In genomic region chr6:37565267-37566208, GRCh38 we compare ENCODE assay signal across 9 cellular contexts.
A peak's percentile ranks its signal among the peaks of the same experiment; 100 is the strongest.
DNase-seq lines count a peak whose midpoint lies in the region; TF ChIP-seq lines count a peak whose summit lies in the region.
"Had no signal": no experiment of that assay in that cellular context is flagged by ENCODE, and none has a peak within 500 bp of the region (broad histone marks: within the 10 kb centered on the region; RNA-seq: fewer than 3 reads in every experiment).

No MANE protein-coding gene starts in this region.

- no peak overlapping the region for H3K23ac ChIP-seq in trophoblast cell (ENCODE audit: low read length)

- no CpG with 5 or more reads among the region's 21 CpGs for WGBS in trophoblast cell (ENCODE audit: extremely low coverage, insufficient coverage, insufficient read length)

- no peaks in the 10 kb centered on the region for H3F3A ChIP-seq in OCI-LY1 (ENCODE audit: insufficient read depth, low read length)

- H4K12ac ChIP-seq in trophoblast cell (ENCODE audit: low read depth, low read length) = no peak overlapping the region

- H3K27ac ChIP-seq in OCI-LY1 (ENCODE audit: low read depth, low read length, poor library complexity, severe bottlenecking) (no peak overlapping the region), fibroblast of lung (ENCODE audit: insufficient read depth, low read length) (no peak overlapping the region), trophoblast cell (ENCODE audit: low read depth, low read length) (no peak overlapping the region)
- H3K27ac ChIP-seq: 22Rv1 had no signal

- H4K91ac ChIP-seq in trophoblast cell (ENCODE audit: low read depth, low read length) = no peak overlapping the region

- no peak overlapping the region for H3K14ac ChIP-seq in trophoblast cell (ENCODE audit: low read length)

- H3K9me3 ChIP-seq in OCI-LY1 (ENCODE audit: low read length) = no peaks in the 10 kb centered on the region
- H3K9me3 ChIP-seq in fibroblast of lung (ENCODE audit: control insufficient read depth, insufficient read depth, low read depth, low read length) = no peaks in the 10 kb centered on the region
- no peaks in the 10 kb centered on the region for H3K9me3 ChIP-seq in trophoblast cell (ENCODE audit: insufficient read depth, low read depth, low read length)

- H4K20me1 ChIP-seq in OCI-LY1 (ENCODE audit: insufficient read depth, low read length) (no peaks in the 10 kb centered on the region), fibroblast of lung (ENCODE audit: control insufficient read depth, extremely low read depth, insufficient read depth, low read length) (no peaks in the 10 kb centered on the region)

- no peak overlapping the region for H3K4me3 ChIP-seq in OCI-LY1 (ENCODE audit: low read depth, low read length, poor library complexity, severe bottlenecking)
- H3K4me3 ChIP-seq in fibroblast of lung (replicated peaks in 1 of 4; ENCODE audit: control extremely low read depth in 1 of 4, insufficient read depth in 1 of 4, low read depth in 3 of 4, low read length in 4 of 4) = peak overlapping the region; percentile 29 to 58 (median 34)
- H3K4me3 ChIP-seq in trophoblast cell (ENCODE audit: low read depth, low read length) = no peak overlapping the region

- no peak overlapping the region for H3K18ac ChIP-seq in trophoblast cell (ENCODE audit: low read length)

- H4K8ac ChIP-seq in trophoblast cell (ENCODE audit: low read depth, low read length) = no peak overlapping the region

- H2BK120ac ChIP-seq in trophoblast cell (ENCODE audit: insufficient read depth, low read length, poor library complexity) = no peak overlapping the region

- H2BK12ac ChIP-seq in trophoblast cell (ENCODE audit: low read length) = no peak overlapping the region

- no peak overlapping the region for H3K4ac ChIP-seq in trophoblast cell (ENCODE audit: low read depth, low read length)

- DNase-seq in DMS 273 (lab: John Stamatoyannopoulos, UW; ENCODE audit: unreplicated experiment) (peak; percentile 85), DMS 273 treated with DMSO at 0.1 percent for 48 hours (lab: John Stamatoyannopoulos, UW) (no peak), fibroblast of lung (ENCODE audit: low read depth in 2 of 2) (peak in 1 of 2 donors; percentile 31), trophoblast cell (no peak), KG1 (lab: John Stamatoyannopoulos, UW) (no peak)
- DNase-seq in NK-92 treated with Interleukin-12 subunit alpha and Interleukin-12 subunit beta, amount 100 ng/mL, for 24 hours (lab: John Stamatoyannopoulos, UW) = no peak
- DNase-seq in effector CD4-positive, alpha-beta T cell = no peak

- H3K9me2 ChIP-seq in OCI-LY1 (ENCODE audit: low read depth, low read length) = no peaks in the 10 kb centered on the region

- peak overlapping the region; percentile 41 for H3K4me2 ChIP-seq in OCI-LY1 (ENCODE audit: low read length)
- peak overlapping the region; percentile 94 for H3K4me2 ChIP-seq in fibroblast of lung (ENCODE audit: extremely low read depth, insufficient read depth, low read length)
- H3K4me2 ChIP-seq in trophoblast cell (ENCODE audit: low read length) = peak overlapping the region; percentile 78

- H3K4me1 ChIP-seq in OCI-LY1 (ENCODE audit: insufficient read depth, low read length, severe bottlenecking) (peaks cover 5% of the 10 kb centered on the region), fibroblast of lung (ENCODE audit: control insufficient read depth, extremely low read depth, insufficient read depth, low read length) (no peaks in the 10 kb centered on the region), trophoblast cell (ENCODE audit: control insufficient read depth in 1 of 2, insufficient read depth in 2 of 2, low read length in 2 of 2) (peaks cover 0 to 11% of the 10 kb centered on the region in 2 experiments)

- H3K36me3 ChIP-seq in OCI-LY1 (ENCODE audit: insufficient read depth, low read length) = no peaks in the 10 kb centered on the region
- H3K36me3 ChIP-seq in fibroblast of lung (ENCODE audit: control insufficient read depth, insufficient read depth, low read length) = no peaks in the 10 kb centered on the region
- no peaks in the 10 kb centered on the region for H3K36me3 ChIP-seq in trophoblast cell (ENCODE audit: control insufficient read depth in 1 of 2, insufficient read depth in 2 of 2, low read length in 2 of 2)

- no peaks in the 10 kb centered on the region for H3K79me2 ChIP-seq in OCI-LY1 (ENCODE audit: insufficient read depth, low read length)
- H3K79me2 ChIP-seq in fibroblast of lung (ENCODE audit: control insufficient read depth, insufficient read depth, low read length) = no peaks in the 10 kb centered on the region
- H3K79me2 ChIP-seq in trophoblast cell (ENCODE audit: control insufficient read depth, insufficient read depth, low read length, poor library complexity) = no peaks in the 10 kb centered on the region

- H2AK5ac ChIP-seq in trophoblast cell (ENCODE audit: low read length) = no peak overlapping the region

- no peak overlapping the region for H2BK5ac ChIP-seq in trophoblast cell (ENCODE audit: low read depth, low read length, poor library complexity)

- H3K79me1 ChIP-seq in trophoblast cell (ENCODE audit: low read length) = no peaks in the 10 kb centered on the region

- peaks cover 6% of the 10 kb centered on the region for H3K27me3 ChIP-seq in OCI-LY1 (ENCODE audit: insufficient read depth, low read length)
- H3K27me3 ChIP-seq in fibroblast of lung (ENCODE audit: control insufficient read depth, insufficient read depth, low read length) = peaks cover 23% of the 10 kb centered on the region
- no peaks in the 10 kb centered on the region for H3K27me3 ChIP-seq in trophoblast cell (ENCODE audit: insufficient read depth, low read length)

- TF ChIP-seq CTCF in OCI-LY1 (IDR thresholded peaks at IDR 0.05; ENCODE audit: low read length) = no peak
- no peak for TF ChIP-seq CTCF in fibroblast of lung (conservative IDR thresholded peaks at IDR 0.05 in 1 of 2, IDR thresholded peaks at IDR 0.05 in 1 of 2; ENCODE audit: low read depth in 1 of 2, low read length in 2 of 2)

- H3K9ac ChIP-seq in OCI-LY1 (ENCODE audit: low read length) (no peak overlapping the region), fibroblast of lung (ENCODE audit: insufficient read depth, low read length) (no peak overlapping the region), trophoblast cell (ENCODE audit: low read length) (no peak overlapping the region)

- H2AFZ ChIP-seq in OCI-LY1 (ENCODE audit: low read length) (no peak overlapping the region), fibroblast of lung (ENCODE audit: low read length) (peak overlapping the region; percentile 41), trophoblast cell (ENCODE audit: insufficient read depth, low read length, poor library complexity) (no peak overlapping the region)

Comparison
In these comparisons a context has a peak if more than half of its experiments do, and no peak if none do; other contexts are left out.
1. H3K4me2 ChIP-seq: peak in every context shown above with its lines; median percentile 94 in fibroblast of lung; 78 in trophoblast cell; 41 in OCI-LY1.
2. H3K4me3 ChIP-seq: peak in fibroblast of lung (4 of 4); none in OCI-LY1 (single experiment) and trophoblast cell (single experiment).